Comparison of ENCODE assay signal across 9 cellular contexts in genomic region chr5:179914032-179914755, GRCh38. TPM values are rescaled to one million over a fixed set of nuclear protein-coding genes. Genes with fewer than 3 reads are reported as not detected.
DNase-seq lines count a peak whose midpoint lies in the region; ATAC-seq, FAIRE-seq and TF ChIP-seq lines count a peak whose summit lies in the region.
"Had no signal": no experiment of that assay in that cellular context is flagged by ENCODE, and none has a peak within 500 bp of the region (broad histone marks: within the 10 kb centered on the region; RNA-seq: fewer than 3 reads in every experiment).

No MANE protein-coding gene starts in this region.

- no peaks in the 10 kb centered on the region for H3K27me3 ChIP-seq in small intestine (ENCODE audit: control insufficient read depth in 2 of 2, insufficient read depth in 2 of 2, low read length in 2 of 2)

- no peak overlapping the region for H3K27ac ChIP-seq in small intestine (ENCODE audit: low read depth in 1 of 2, low read length in 1 of 2)

- H3K36me3 ChIP-seq in small intestine (ENCODE audit: control insufficient read depth in 2 of 2, insufficient read depth in 2 of 2, low read length in 2 of 2): no peaks in the 10 kb centered on the region

- H3K9me3 ChIP-seq in small intestine (ENCODE audit: control insufficient read depth, low read depth): no peaks in the 10 kb centered on the region

- H3K4me3 ChIP-seq in fibroblast of the aortic adventitia (ENCODE audit: low read depth, low read length): no peak overlapping the region
- no peak overlapping the region for H3K4me3 ChIP-seq in small intestine (ENCODE audit: low read depth in 1 of 2, low read length in 2 of 2)

- no peak for FAIRE-seq in small intestine (lab: Jason Lieb, UNC)

- H3K4me1 ChIP-seq in small intestine (ENCODE audit: control insufficient read depth in 2 of 2, insufficient read depth in 1 of 2, low read depth in 1 of 2, low read length in 1 of 2): no peaks in the 10 kb centered on the region

- peak; percentile 46 to 60 for ATAC-seq in activated CD4-positive, CD25-positive, alpha-beta regulatory T cell treated with anti-CD3 and anti-CD28 coated beads, Interleukin-2, amount 50 U/mL, for 24 hours
- ATAC-seq in HG02642 (IDR thresholded peaks at IDR 0.05; ENCODE audit: poor library complexity, unreplicated experiment) (no peak), HG02852 (IDR thresholded peaks at IDR 0.05; ENCODE audit: unreplicated experiment) (no peak)
- ATAC-seq: naive thymus-derived CD8-positive, alpha-beta T cell had no signal

- DNase-seq in activated CD4-positive, CD25-positive, alpha-beta regulatory T cell (lab: John Stamatoyannopoulos, UW): no peak
- DNase-seq in NOMO-1 treated with dmso at 0.1 percent for 144 hours (lab: John Stamatoyannopoulos, UW; ENCODE audit: unreplicated experiment): peak; percentile 90
- peak; percentile 36 for DNase-seq in fibroblast of the aortic adventitia (ENCODE audit: low read depth)
- peak; percentile 61 for DNase-seq in small intestine
- DNase-seq in activated gamma-delta T cell (lab: John Stamatoyannopoulos, UW): no peak
- DNase-seq: naive thymus-derived CD8-positive, alpha-beta T cell had no signal

- 41 to 56% (median 46%) methylated on average over 8 of the region's 8 CpGs for WGBS in small intestine, 3 donors

- TF ChIP-seq CTCF in fibroblast of the aortic adventitia (IDR thresholded peaks at IDR 0.05; ENCODE audit: insufficient read depth, low read length): no peak

RNA-seq across cellular contexts. Expression of gene TBC1D9B, which starts 6.5 kb away (rescaled TPM):
- total RNA-seq in fibroblast of the aortic adventitia (ENCODE audit: low replicate concordance): 63.7 and 70.9 TPM in 2 replicates
- polyA plus RNA-seq in small intestine: 10 to 100 TPM; 32.4 to 59.0 (median 50.5) TPM

RNA-seq across cellular contexts. Expression of gene MRNIP, which starts 55.6 kb away (rescaled TPM):
- 3.5 and 11.0 TPM in 2 replicates for total RNA-seq in fibroblast of the aortic adventitia (ENCODE audit: low replicate concordance)
- 10 to 100 TPM; 11.3 to 29.7 (median 11.7) TPM for polyA plus RNA-seq in small intestine

Comparison
In these comparisons a context has a peak if more than half of its experiments do, and no peak if none do; other contexts are left out.
1. ATAC-seq: peak in activated CD4-positive, CD25-positive, alpha-beta regulatory T cell treated with anti-CD3 and anti-CD28 coated beads, Interleukin-2, amount 50 U/mL, for 24 hours (2 of 2); none in HG02642 (single experiment) and HG02852 (single experiment).
2. DNase-seq: peak in NOMO-1 treated with dmso at 0.1 percent for 144 hours (single experiment), fibroblast of the aortic adventitia (single experiment) and small intestine (single experiment); none in activated CD4-positive, CD25-positive, alpha-beta regulatory T cell (0 of 4) and activated gamma-delta T cell (single experiment).